ENCODE assay signal across 31 cellular contexts in genomic region chr7:124191713-124192112, GRCh38.
A peak's percentile ranks its signal among the peaks of the same experiment; 100 is the strongest.
DNase-seq lines count a peak whose midpoint lies in the region; ATAC-seq and TF ChIP-seq lines count a peak whose summit lies in the region.
"Had no signal": no experiment of that assay in that cellular context is flagged by ENCODE, and none has a peak within 500 bp of the region (broad histone marks: within the 10 kb centered on the region; RNA-seq: fewer than 3 reads in every experiment).

No MANE protein-coding gene starts in this region.

- no peaks in the 10 kb centered on the region for H3K36me3 ChIP-seq in left ventricle myocardium inferior
- H3K36me3 ChIP-seq: BE2C; BLaER1; BLaER1 treated with 17β-estradiol and CSF1 and Interleukin-3, amounts not matched to agents 10 nM and 100 nM had no signal

- H3K4me3 ChIP-seq in left ventricle myocardium inferior = no peak overlapping the region
- H3K4me3 ChIP-seq: A549; BLaER1; BLaER1 treated with 17β-estradiol and CSF1 and Interleukin-3, amounts not matched to agents 10 nM and 100 nM had no signal

- intact Hi-C loops in Right ventricle myocardium superior (cut with DNase I) = no loop called here
- intact Hi-C loops in left ventricle myocardium inferior (cut with micrococcal nuclease) = no loop called here
- intact Hi-C loops in left ventricle myocardium superior (cut with micrococcal nuclease) = no loop called here
- intact Hi-C loops in Right ventricle myocardium inferior (cut with DNase I) = no loop called here

- H3K9me3 ChIP-seq in left ventricle myocardium inferior (replicated peaks) = no peaks in the 10 kb centered on the region
- H3K9me3 ChIP-seq: A549; BE2C; BLaER1; BLaER1 treated with 17β-estradiol and CSF1 and Interleukin-3, amounts not matched to agents 10 nM and 100 nM; Caco-2 had no signal

- ATAC-seq in Right ventricle myocardium superior (ENCODE audit: poor library complexity) (peak; percentile 83), left ventricle myocardium superior (peak; percentile 74), Right ventricle myocardium inferior (no peak), HG03520 (IDR thresholded peaks at IDR 0.05; ENCODE audit: unreplicated experiment) (no peak)
- ATAC-seq: A549; CD8-positive, alpha-beta T cell had no signal

- TF ChIP-seq CTCF in left ventricle myocardium inferior (IDR thresholded peaks at IDR 0.05; ENCODE audit: borderline replicate concordance) = no peak

- H3K27ac ChIP-seq in left ventricle myocardium inferior (replicated peaks) = no peak overlapping the region
- H3K27ac ChIP-seq: 22Rv1; A549; BLaER1; BLaER1 treated with 17β-estradiol and CSF1 and Interleukin-3, amounts not matched to agents 10 nM and 100 nM; C4-2B had no signal

- DNase-seq in Right ventricle myocardium superior (no peak), left ventricle myocardium inferior (no peak), left ventricle myocardium superior (no peak), Right ventricle myocardium inferior (ENCODE audit: missing footprints) (no peak), retina (peak; percentile 54)
- DNase-seq: 8988T; ACHN; AML-193; BE2C; C1 segment of cervical spinal cord; Caco-2; Calu3; CD4-positive, alpha-beta memory T cell; CD4-positive, alpha-beta T cell; CD4-positive, CD25-positive, alpha-beta regulatory T cell; CD8-positive, alpha-beta memory T cell; CD8-positive, alpha-beta T cell; COR-L47; DMS 273 treated with DMSO at 0.1 percent for 48 hours; DMS153; DMS53; DMS79; DMS79 treated with DMSO at 0.1 percent for 48 hours; DND-41; EL had no signal

- no peaks in the 10 kb centered on the region for H3K27me3 ChIP-seq in left ventricle myocardium inferior (ENCODE audit: low read depth)
- H3K27me3 ChIP-seq: BE2C; BLaER1; BLaER1 treated with 17β-estradiol and CSF1 and Interleukin-3, amounts not matched to agents 10 nM and 100 nM had no signal

- H3K4me1 ChIP-seq in left ventricle myocardium inferior = peaks cover 12% of the 10 kb centered on the region
- H3K4me1 ChIP-seq: A549; BE2C; BLaER1; BLaER1 treated with 17β-estradiol and CSF1 and Interleukin-3, amounts not matched to agents 10 nM and 100 nM; Caco-2 had no signal

Comparison
In these comparisons a context has a peak if more than half of its experiments do, and no peak if none do; other contexts are left out.
1. ATAC-seq: peak in Right ventricle myocardium superior (single experiment) and left ventricle myocardium superior (single experiment); none in Right ventricle myocardium inferior (single experiment) and HG03520 (single experiment).